In the genomic region with DNA sequence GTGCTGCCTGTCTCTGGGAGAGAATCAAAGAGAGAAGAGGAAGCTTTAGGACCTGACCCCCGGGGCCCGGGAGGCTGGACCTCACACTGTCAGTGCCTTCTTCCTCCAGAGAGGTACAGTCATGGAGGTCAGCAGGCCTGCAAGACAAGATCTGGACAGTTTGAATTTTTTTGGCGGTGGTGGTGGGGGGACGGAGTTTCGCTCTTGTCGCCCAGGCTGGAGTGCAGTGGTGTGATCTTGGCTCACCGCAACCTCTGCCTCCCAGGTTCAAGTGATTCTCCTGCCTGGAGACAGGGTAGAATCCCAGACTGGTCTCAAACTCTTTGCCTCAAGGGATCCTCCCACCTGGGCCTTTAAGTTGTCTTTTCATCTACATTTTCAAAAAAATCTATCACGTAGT, we compare ENCODE assay signal across 22 cellular contexts. TPM values are rescaled to one million over a fixed set of nuclear protein-coding genes. Genes with fewer than 3 reads are reported as not detected.
DNase-seq lines count a peak whose midpoint lies in the region; ATAC-seq and TF ChIP-seq lines count a peak whose summit lies in the region.
"Had no signal": no experiment of that assay in that cellular context is flagged by ENCODE, and none has a peak within 500 bp of the region (broad histone marks: within the 10 kb centered on the region; RNA-seq: fewer than 3 reads in every experiment).

No MANE protein-coding gene starts in this region.

- H3K4me1 ChIP-seq in breast epithelium (no peaks in the 10 kb centered on the region), PC-3 (ENCODE audit: insufficient read depth, low read length) (peaks cover 10% of the 10 kb centered on the region), hepatocyte (ENCODE audit: insufficient read depth) (no peaks in the 10 kb centered on the region)
- H3K4me1 ChIP-seq: BE2C had no signal

- H4K20me1 ChIP-seq in PC-3 (ENCODE audit: low read length) (no peaks in the 10 kb centered on the region), hepatocyte (ENCODE audit: insufficient read depth, poor library complexity, severe bottlenecking) (no peaks in the 10 kb centered on the region)
- H4K20me1 ChIP-seq: BLaER1 treated with 17β-estradiol and CSF1 and Interleukin-3, amounts not matched to agents 10 nM and 100 nM had no signal

- 92% methylated on average over 8 of the region's 8 CpGs for WGBS in hepatocyte (ENCODE audit: low lambda C conversion rate, missing lambda C conversion rate)

- H3F3A ChIP-seq in PC-3 (ENCODE audit: low read length, unreplicated experiment): no peaks in the 10 kb centered on the region

- H3K27me3 Mint-ChIP-seq in MCF 10A (ENCODE audit: insufficient read depth, unreplicated experiment): no peaks in the 10 kb centered on the region
- H3K27me3 Mint-ChIP-seq: CD4-positive, alpha-beta T cell had no signal

- no peak overlapping the region for H3K27ac ChIP-seq in breast epithelium
- no peak overlapping the region for H3K27ac ChIP-seq in PC-3 (ENCODE audit: low read length)
- H3K27ac ChIP-seq in hepatocyte: peak overlapping the region; percentile 12
- H3K27ac ChIP-seq: 22Rv1; BLaER1 treated with 17β-estradiol and CSF1 and Interleukin-3, amounts not matched to agents 10 nM and 100 nM; GM23248 had no signal

- H3K4me2 ChIP-seq in PC-3 (ENCODE audit: low read length): peak overlapping the region; percentile 54; the same call in 1 of the 2 replicates
- no peak overlapping the region for H3K4me2 ChIP-seq in hepatocyte
- H3K4me2 ChIP-seq: BLaER1 treated with 17β-estradiol and CSF1 and Interleukin-3, amounts not matched to agents 10 nM and 100 nM had no signal

- H3K4me3 ChIP-seq in breast epithelium (no peak overlapping the region), PC-3 (ENCODE audit: low read length) (no peak overlapping the region), hepatocyte (no peak overlapping the region)
- H3K4me3 ChIP-seq: BLaER1 treated with 17β-estradiol and CSF1 and Interleukin-3, amounts not matched to agents 10 nM and 100 nM; GM12878; GM23248 had no signal

- TF ChIP-seq CTCF in MCF 10A (IDR thresholded peaks at IDR 0.05; ENCODE audit: unreplicated experiment) (no peak), breast epithelium (IDR thresholded peaks at IDR 0.05) (no peak), PC-3 (conservative IDR thresholded peaks at IDR 0.05; ENCODE audit: low read depth, low read length) (no peak), hepatocyte (IDR thresholded peaks at IDR 0.05; ENCODE audit: poor library complexity) (no peak)

- H3K9me2 ChIP-seq in PC-3 (replicated peaks; ENCODE audit: low read length) (no peaks in the 10 kb centered on the region), hepatocyte (replicated peaks; ENCODE audit: insufficient read depth) (no peaks in the 10 kb centered on the region)

- BruUV-seq in MCF 10A (replicated peaks; lab: Mats Ljungman, UMichigan): no TSS peak
- BruUV-seq in PC-3 (replicated peaks; lab: Mats Ljungman, UMichigan): no TSS peak

- H3K9ac ChIP-seq in PC-3 (ENCODE audit: low read length): no peak overlapping the region
- H3K9ac ChIP-seq: BLaER1 treated with 17β-estradiol and CSF1 and Interleukin-3, amounts not matched to agents 10 nM and 100 nM; GM23248 had no signal

- DNase-seq in MCF 10A (ENCODE audit: unreplicated experiment) (no peak), breast epithelium (ENCODE audit: low spot score in 2 of 2) (no peak), PC-3 (no peak), hepatocyte (ENCODE audit: low spot score) (no peak), middle frontal gyrus (ENCODE audit: extremely low spot score, low spot score) (no peak)
- DNase-seq in stimulated activated CD4-positive, alpha-beta T cell treated with anti-CD3 and anti-CD28 coated beads, Interleukin-1b, Interleukin-23, amount 100 ng/mL, for 48 hours: no peak
- DNase-seq: ACHN; AML-193; BE2C; CD4-positive, alpha-beta T cell; CD8-positive, alpha-beta memory T cell; DMS 273 treated with DMSO at 0.1 percent for 48 hours; DMS79; GDM1; GM23248; H7; HCEC 1CT had no signal

- peaks cover 9% of the 10 kb centered on the region for H3K4me1 Mint-ChIP-seq in MCF 10A (ENCODE audit: insufficient read depth, unreplicated experiment)
- H3K4me1 Mint-ChIP-seq: CD14-positive monocyte; CD8-positive, alpha-beta memory T cell had no signal

- H3K36me3 Mint-ChIP-seq in MCF 10A (ENCODE audit: insufficient read depth, unreplicated experiment): no peaks in the 10 kb centered on the region

- no peak for ATAC-seq in PC-3
- ATAC-seq: GM12878 had no signal

- no peak overlapping the region for H3K4me3 Mint-ChIP-seq in MCF 10A (ENCODE audit: unreplicated experiment)
- H3K4me3 Mint-ChIP-seq: CD14-positive monocyte; CD4-positive, alpha-beta T cell; CD8-positive, alpha-beta memory T cell had no signal

- no peaks in the 10 kb centered on the region for H3K9me3 Mint-ChIP-seq in MCF 10A (ENCODE audit: unreplicated experiment)
- H3K9me3 Mint-ChIP-seq: CD14-positive monocyte; CD4-positive, alpha-beta T cell; CD8-positive, alpha-beta memory T cell had no signal

- intact Hi-C loops in MCF 10A (cut with micrococcal nuclease): no loop called here
- intact Hi-C loops in breast epithelium (cut with DNase I; ENCODE audit: low total_unique reads): no loop called here
- intact Hi-C loops in PC-3 (cut with micrococcal nuclease): no loop called here

- H3K27ac Mint-ChIP-seq in MCF 10A (ENCODE audit: low read depth, unreplicated experiment): peak overlapping the region; percentile 40
- H3K27ac Mint-ChIP-seq: CD4-positive, alpha-beta T cell had no signal

- no peaks in the 10 kb centered on the region for H3K79me2 ChIP-seq in PC-3 (ENCODE audit: low read length)
- H3K79me2 ChIP-seq in hepatocyte: no peaks in the 10 kb centered on the region

- TF ChIP-seq POLR2A in breast epithelium (IDR thresholded peaks at IDR 0.05): no peak

- POLR2A ChIA-PET in MCF 10A (lab: Yijun Ruan, JAX) (interaction anchor here (0.9 to 1.0 kb wide), 3 partner anchors 14 to 242 kb away, joined by 3 to 5 read pairs (median 3); a partner anchor contains a TSS), PC-3 (lab: Charles Lee; ENCODE audit: unreplicated experiment) (no interaction called here)

- H2AFZ ChIP-seq in PC-3 (ENCODE audit: low read length): no peak overlapping the region
- H2AFZ ChIP-seq in hepatocyte: no peak overlapping the region
- H2AFZ ChIP-seq: GM23248 had no signal

- H3K27me3 ChIP-seq in breast epithelium (no peaks in the 10 kb centered on the region), PC-3 (ENCODE audit: low read length) (no peaks in the 10 kb centered on the region), hepatocyte (no peaks in the 10 kb centered on the region)
- H3K27me3 ChIP-seq: BE2C; BLaER1 treated with 17β-estradiol and CSF1 and Interleukin-3, amounts not matched to agents 10 nM and 100 nM had no signal

- H3K36me3 ChIP-seq in breast epithelium: no peaks in the 10 kb centered on the region
- no peaks in the 10 kb centered on the region for H3K36me3 ChIP-seq in PC-3 (ENCODE audit: low read depth, low read length)
- no peaks in the 10 kb centered on the region for H3K36me3 ChIP-seq in hepatocyte (replicated peaks; ENCODE audit: insufficient read depth, low read depth)
- H3K36me3 ChIP-seq: BE2C had no signal

- H3K9me3 ChIP-seq in breast epithelium (no peaks in the 10 kb centered on the region), PC-3 (ENCODE audit: low read length) (no peaks in the 10 kb centered on the region), hepatocyte (ENCODE audit: low read depth) (no peaks in the 10 kb centered on the region)
- H3K9me3 ChIP-seq: BE2C had no signal

- CTCF ChIA-PET in MCF 10A (lab: Yijun Ruan, JAX) (interaction anchor here (0.5 to 0.7 kb wide), 2 partner anchors 220 to 938 kb away, joined by 3 to 4 read pairs; no protein-coding TSS in a partner anchor), PC-3 (lab: Charles Lee) (no interaction called here)

RNA-seq across cellular contexts. Expression of a gene that starts 34.4 kb away (rescaled TPM):
- not detected in 2 replicates for total RNA-seq in MCF 10A (2022)
- under 1 TPM in 1 of 3 donors, not detected in 2; 0.33 TPM for total RNA-seq in breast epithelium
- total RNA-seq in PC-3 (2014; rRNA removed): 0.07 TPM in 1 of 2 replicates, not detected in the other
- not detected in 2 replicates for total RNA-seq in hepatocyte
- not detected in 2 replicates for polyA plus RNA-seq in hepatocyte
- total RNA-seq: CD4-positive, alpha-beta T cell; CD8-positive, alpha-beta memory T cell; GM12878; GM23248; H1; H7 had no signal
- polyA plus RNA-seq: CD14-positive monocyte; CD8-positive, alpha-beta memory T cell; GM12878; GM23248; H1 had no signal
